Comparison of ENCODE assay signal across 23 cellular contexts in the genomic region with DNA sequence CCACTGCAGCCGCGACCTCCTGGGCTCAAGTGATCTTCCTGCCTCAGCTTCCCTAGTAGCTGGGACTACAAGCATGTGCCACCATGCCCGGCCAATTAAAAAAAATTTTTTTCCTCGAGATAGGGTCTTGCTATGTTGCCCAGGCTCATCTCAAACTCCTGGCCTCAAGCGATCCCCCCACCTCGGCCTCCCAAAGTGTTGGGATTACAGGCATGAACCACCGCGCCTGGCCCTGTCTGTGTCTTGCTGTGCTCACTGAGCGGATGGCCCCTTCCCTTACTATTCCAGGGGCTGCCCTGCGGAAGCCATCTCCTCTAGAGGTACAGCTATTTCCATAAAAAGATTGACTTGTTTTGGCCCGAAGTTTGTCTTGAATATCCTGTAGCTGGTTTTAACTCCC. TPM values are rescaled to one million over a fixed set of nuclear protein-coding genes. Genes with fewer than 3 reads are reported as not detected.
DNase-seq lines count a peak whose midpoint lies in the region; ATAC-seq, FAIRE-seq and TF ChIP-seq lines count a peak whose summit lies in the region.
"Had no signal": no experiment of that assay in that cellular context is flagged by ENCODE, and none has a peak within 500 bp of the region (broad histone marks: within the 10 kb centered on the region; RNA-seq: fewer than 3 reads in every experiment).

No MANE protein-coding gene starts in this region.

- H3K9me3 ChIP-seq in heart right ventricle: no peaks in the 10 kb centered on the region
- H3K9me3 ChIP-seq in tibial artery: no peaks in the 10 kb centered on the region
- H3K9me3 ChIP-seq: esophagus squamous epithelium, vagina had no signal

- H3K4me3 ChIP-seq in heart right ventricle: no peak overlapping the region
- peak overlapping the region in 1 of 2 donors; percentile 15 for H3K4me3 ChIP-seq in tibial artery
- H3K4me3 ChIP-seq: esophagus squamous epithelium, smooth muscle cell, vagina had no signal

- H3K27ac Mint-ChIP-seq in osteocyte (ENCODE audit: unreplicated experiment): peak overlapping the region; percentile 94
- H3K27ac Mint-ChIP-seq: activated CD4-positive, alpha-beta T cell treated with anti-CD3 and anti-CD28 coated beads, Interleukin-2, amount 10 ng/mL, durations not matched to agents 7 days and 5 days; activated naive CD8-positive, alpha-beta T cell treated with anti-CD3 and anti-CD28 coated beads, Interleukin-2, amount 50 U/mL, for 24 hours; endodermal cell; immature natural killer cell had no signal

- H3K27ac ChIP-seq in heart right ventricle: peak overlapping the region; percentile 75 to 94 (median 90)
- peak overlapping the region; percentile 97 for H3K27ac ChIP-seq in caudate nucleus (ENCODE audit: low read depth, low read length)
- peak overlapping the region; percentile 90 to 92 for H3K27ac ChIP-seq in tibial artery
- H3K27ac ChIP-seq: vagina had no signal

- ATAC-seq in heart right ventricle: no peak
- ATAC-seq in Right ventricle myocardium superior (ENCODE audit: poor library complexity): no peak
- ATAC-seq: activated naive CD8-positive, alpha-beta T cell treated with anti-CD3 and anti-CD28 coated beads, Interleukin-2, amount 50 U/mL, for 24 hours; activated T-cell treated with anti-CD3 and anti-CD28 coated beads, Interleukin-2, amount 50 U/mL, for 4 hours; CD8-positive, alpha-beta T cell had no signal

- H3K36me3 Mint-ChIP-seq in osteocyte (ENCODE audit: unreplicated experiment): peaks cover 24% of the 10 kb centered on the region
- H3K36me3 Mint-ChIP-seq: naive B cell had no signal

- H3K27me3 Mint-ChIP-seq in osteocyte (ENCODE audit: unreplicated experiment): no peaks in the 10 kb centered on the region
- H3K27me3 Mint-ChIP-seq: activated CD4-positive, alpha-beta T cell treated with anti-CD3 and anti-CD28 coated beads, Interleukin-2, amount 10 ng/mL, durations not matched to agents 7 days and 5 days; activated naive CD8-positive, alpha-beta T cell treated with anti-CD3 and anti-CD28 coated beads, Interleukin-2, amount 50 U/mL, for 24 hours; naive B cell had no signal

- no peak for TF ChIP-seq POLR2A in GM12892 (IDR thresholded peaks at IDR 0.05; ENCODE audit: low read depth, low read length)

- 85 to 89% methylated on average over 11 of the region's 11 CpGs for WGBS in heart right ventricle, 2 donors

- H3K4me1 ChIP-seq in heart right ventricle: peaks cover 5 to 54% (median 24%) of the 10 kb centered on the region in 9 donors
- H3K4me1 ChIP-seq in tibial artery: peaks cover 0 to 73% (median 42%) of the 10 kb centered on the region in 4 donors
- H3K4me1 ChIP-seq: esophagus squamous epithelium, vagina had no signal

- DNase-seq in heart right ventricle (no peak), Right ventricle myocardium superior (no peak), caudate nucleus (lab: John Stamatoyannopoulos, UW) (no peak), osteocyte (ENCODE audit: extremely low spot score, unreplicated experiment) (no peak), tibial artery (no peak), GM12892 (ENCODE audit: insufficient read length) (no peak), COR-L47 (lab: John Stamatoyannopoulos, UW) (no peak)
- DNase-seq in stimulated activated CD4-positive, alpha-beta T cell treated with anti-CD3 and anti-CD28 coated beads, Interleukin-1b, Interleukin-23, amount 100 ng/mL, for 48 hours: no peak
- DNase-seq: activated CD4-positive, alpha-beta T cell treated with anti-CD3 and anti-CD28 coated beads, Interleukin-2, amount 10 ng/mL, durations not matched to agents 7 days and 5 days; activated naive CD8-positive, alpha-beta T cell treated with anti-CD3 and anti-CD28 coated beads, Interleukin-2, amount 50 U/mL, for 24 hours; activated T-cell treated with anti-CD3 and anti-CD28 coated beads, Interleukin-2, amount 50 U/mL, for 4 hours; AML-193; CD8-positive, alpha-beta T cell; cortex of kidney; endodermal cell; esophagus squamous epithelium; immature natural killer cell; naive B cell; NCI-H524 had no signal

- no peaks in the 10 kb centered on the region for H3K9me3 Mint-ChIP-seq in osteocyte (ENCODE audit: unreplicated experiment)
- H3K9me3 Mint-ChIP-seq: activated CD4-positive, alpha-beta T cell treated with anti-CD3 and anti-CD28 coated beads, Interleukin-2, amount 10 ng/mL, durations not matched to agents 7 days and 5 days; activated naive CD8-positive, alpha-beta T cell treated with anti-CD3 and anti-CD28 coated beads, Interleukin-2, amount 50 U/mL, for 24 hours; activated T-cell treated with anti-CD3 and anti-CD28 coated beads, Interleukin-2, amount 50 U/mL, for 4 hours; CD8-positive, alpha-beta T cell; endodermal cell; immature natural killer cell; naive B cell had no signal

- no peak for TF ChIP-seq CTCF in heart right ventricle (IDR thresholded peaks at IDR 0.05)
- no peak for TF ChIP-seq CTCF in osteocyte (IDR thresholded peaks at IDR 0.05)
- TF ChIP-seq CTCF in tibial artery (IDR thresholded peaks at IDR 0.05): no peak

- H3K36me3 ChIP-seq in heart right ventricle (peaks cover 0 to 92% (median 6%) of the 10 kb centered on the region in 9 donors), tibial artery (peaks cover 0 to 38% (median 5%) of the 10 kb centered on the region in 3 donors)
- H3K36me3 ChIP-seq: vagina had no signal

- intact Hi-C loops in heart right ventricle (cut with DNase I) (loop anchor here in 4 of 10 donors (2.0 to 5.0 kb wide), 2 partner anchors 41 to 54 kb away; partner anchors contain the start of gene RILPL1 (in 3 of the 4)), Right ventricle myocardium superior (cut with DNase I) (no loop called here), tibial artery (cut with DNase I; ENCODE audit: low total_unique reads) (no loop called here)

- H3K27me3 ChIP-seq in heart right ventricle (no peaks in the 10 kb centered on the region), tibial artery (no peaks in the 10 kb centered on the region)
- H3K27me3 ChIP-seq: brain microvascular endothelial cell, esophagus squamous epithelium, vagina had no signal

- no peak overlapping the region for H3K4me3 Mint-ChIP-seq in osteocyte (ENCODE audit: unreplicated experiment)
- H3K4me3 Mint-ChIP-seq: activated CD4-positive, alpha-beta T cell treated with anti-CD3 and anti-CD28 coated beads, Interleukin-2, amount 10 ng/mL, durations not matched to agents 7 days and 5 days; activated naive CD8-positive, alpha-beta T cell treated with anti-CD3 and anti-CD28 coated beads, Interleukin-2, amount 50 U/mL, for 24 hours; activated T-cell treated with anti-CD3 and anti-CD28 coated beads, Interleukin-2, amount 50 U/mL, for 4 hours; CD8-positive, alpha-beta T cell; endodermal cell; immature natural killer cell had no signal

- FAIRE-seq in GM12892 (lab: Jason Lieb, UNC): no peak
- FAIRE-seq: H1 had no signal

- peaks cover 15% of the 10 kb centered on the region for H3K4me1 Mint-ChIP-seq in osteocyte (ENCODE audit: unreplicated experiment)

RNA-seq across cellular contexts. Expression of gene SNRNP35, which starts 20.1 kb away (rescaled TPM):
- total RNA-seq in heart right ventricle (10 to 100 TPM; 18.0 to 32.4 (median 19.5) TPM), Right ventricle myocardium superior (23.4 TPM), osteocyte (19.4 and 21.6 TPM in 2 replicates)
- 100 to 1,000 TPM in 1 of 2 donors, 10 to 100 TPM in 1; 27.6 to 117 TPM for polyA plus RNA-seq in heart right ventricle
- 27.1 TPM for polyA plus RNA-seq in GM12892 (2012; ENCODE audit: missing spikeins)

RNA-seq across cellular contexts. Expression of gene RILPL2, which starts 41.6 kb away (rescaled TPM):
- 1 to 10 TPM; 1.5 to 3.5 (median 2.0) TPM for total RNA-seq in heart right ventricle
- 1 to 10 TPM; 2.8 to 3.2 TPM for polyA plus RNA-seq in heart right ventricle
- 1.9 TPM for total RNA-seq in Right ventricle myocardium superior
- total RNA-seq in osteocyte: 4.1 and 4.4 TPM in 2 replicates
- polyA plus RNA-seq in GM12892 (2012; ENCODE audit: missing spikeins): 13.6 TPM

RNA-seq across cellular contexts. Expression of gene RILPL1, which starts 55.5 kb away (rescaled TPM):
- total RNA-seq in heart right ventricle (100 to 1,000 TPM in 3 of 10 donors, 10 to 100 TPM in 7; 71.4 to 132 (median 86.6) TPM), Right ventricle myocardium superior (92.4 TPM), osteocyte (34.2 and 35.1 TPM in 2 replicates)
- 100 to 1,000 TPM in 1 of 2 donors, 10 to 100 TPM in 1; 78.7 to 106 TPM for polyA plus RNA-seq in heart right ventricle
- polyA plus RNA-seq in GM12892 (2012; ENCODE audit: missing spikeins): 1.3 TPM
